ENCODE assay signal across 10 cellular contexts in the genomic region with DNA sequence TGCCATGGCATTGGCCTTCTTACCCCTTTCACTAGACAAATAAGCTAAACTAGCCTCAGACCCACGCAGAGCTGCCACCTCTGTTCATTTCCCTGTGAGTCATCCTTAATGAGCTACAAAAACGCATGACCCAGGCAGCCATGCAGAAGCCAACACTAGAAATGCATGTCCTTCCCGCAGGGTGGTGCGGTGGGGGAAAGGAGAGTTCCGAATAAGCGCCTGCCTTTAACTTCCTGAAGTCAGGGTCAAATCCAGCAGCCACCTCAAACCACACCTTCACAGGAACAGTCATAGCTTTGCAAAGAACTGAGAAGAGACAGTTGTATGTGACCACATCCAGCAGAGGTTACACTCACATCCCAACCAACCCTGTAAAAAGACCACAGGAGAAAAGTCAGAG. TPM values are rescaled to one million over a fixed set of nuclear protein-coding genes. Genes with fewer than 3 reads are reported as not detected.
A peak's percentile ranks its signal among the peaks of the same experiment; 100 is the strongest.
DNase-seq lines count a peak whose midpoint lies in the region; ATAC-seq, FAIRE-seq and TF ChIP-seq lines count a peak whose summit lies in the region.
"Had no signal": no experiment of that assay in that cellular context is flagged by ENCODE, and none has a peak within 500 bp of the region (broad histone marks: within the 10 kb centered on the region; RNA-seq: fewer than 3 reads in every experiment).

No MANE protein-coding gene starts in this region.

- in situ Hi-C loops in GM12878 (cut with MboI), result no loop called here

- CTCF ChIA-PET in GM12878 (lab: Yijun Ruan, JAX), result interaction anchor here (0.6 to 1.6 kb wide), 5 partner anchors 9 to 205 kb away, joined by 3 to 6 read pairs (median 3); no protein-coding TSS in a partner anchor

- no peak overlapping the region for H3K27ac ChIP-seq in GM12878 (ENCODE audit: control insufficient read depth, insufficient read depth)
- no peak overlapping the region for H3K27ac ChIP-seq in psoas muscle

- H2AFZ ChIP-seq in GM12878 (ENCODE audit: control insufficient read depth, low read depth, low read length), result no peak overlapping the region

- H3K36me3 Mint-ChIP-seq in activated CD4-positive, alpha-beta T cell treated with anti-CD3 and anti-CD28 coated beads, Interleukin-2, amount 10 ng/mL, durations not matched to agents 24 days and 14 days (ENCODE audit: low read depth), result peaks cover 8% of the 10 kb centered on the region

- no peak for FAIRE-seq in GM12878 (lab: Jason Lieb, UNC)
- no peak for FAIRE-seq in GM19239 (lab: Jason Lieb, UNC)

- POLR2A ChIA-PET in GM12878 (lab: Charles Lee), result interaction anchor here (0.6 to 1.3 kb wide), 2 partner anchors 32 to 37 kb away, joined by 3 read pairs; no protein-coding TSS in a partner anchor

- no peaks in the 10 kb centered on the region for H4K20me1 ChIP-seq in GM12878 (ENCODE audit: control insufficient read depth, insufficient read depth)

- H3K4me3 Mint-ChIP-seq in activated CD4-positive, alpha-beta T cell treated with anti-CD3 and anti-CD28 coated beads, Interleukin-2, amount 10 ng/mL, durations not matched to agents 24 days and 14 days, result peak overlapping the region; percentile 14

- H3K9me3 ChIP-seq in GM12878 (replicated peaks; ENCODE audit: control insufficient read depth, insufficient read depth, low read length) (no peaks in the 10 kb centered on the region), psoas muscle (no peaks in the 10 kb centered on the region)

- H3K27me3 Mint-ChIP-seq in activated CD4-positive, alpha-beta T cell treated with anti-CD3 and anti-CD28 coated beads, Interleukin-2, amount 10 ng/mL, durations not matched to agents 24 days and 14 days, result no peaks in the 10 kb centered on the region

- H3K9me3 Mint-ChIP-seq in activated CD4-positive, alpha-beta T cell treated with anti-CD3 and anti-CD28 coated beads, Interleukin-2, amount 10 ng/mL, durations not matched to agents 24 days and 14 days, result no peaks in the 10 kb centered on the region

- H3K9ac ChIP-seq in GM12878 (ENCODE audit: control insufficient read depth, insufficient read depth, low read length), result no peak overlapping the region

- intact Hi-C loops in activated CD4-positive, alpha-beta T cell treated with anti-CD3 and anti-CD28 coated beads, Interleukin-2, amount 10 ng/mL, durations not matched to agents 24 days and 14 days (cut with micrococcal nuclease), result loop anchor here (1.0 to 5.0 kb wide), 7 partner anchors 10 to 116 kb away; a partner anchor contains a TSS
- intact Hi-C loops in GM12878 (cut with micrococcal nuclease; ENCODE audit: unreplicated experiment) (loop anchor here (5.0 kb wide), 1 partner anchor 40 kb away; no protein-coding TSS in a partner anchor), psoas muscle (cut with DNase I) (loop anchor here in 1 of 2 donors (10.0 kb wide), 1 partner anchor 1893 kb away; no protein-coding TSS in a partner anchor)

- H3K36me3 ChIP-seq in GM12878 (ENCODE audit: control insufficient read depth in 2 of 2, insufficient read depth in 2 of 2, low read length in 1 of 2) (no peaks in the 10 kb centered on the region), psoas muscle (ENCODE audit: insufficient read depth in 1 of 2, low read depth in 1 of 2) (no peaks in the 10 kb centered on the region)

- no peak for TF ChIP-seq EP300 in GM12878 (IDR thresholded peaks at IDR 0.05; ENCODE audit: borderline replicate concordance in 1 of 2, control insufficient read depth in 1 of 2, low read depth in 2 of 2, low read length in 2 of 2)

- no peak overlapping the region; the same call in 1 of the 2 replicates for H3K4me2 ChIP-seq in GM12878 (ENCODE audit: control insufficient read depth, insufficient read depth)

- SMC1A ChIA-PET in GM12878 (lab: Charles Lee; ENCODE audit: uncharacterized antibody, unreplicated experiment), result interaction anchor here (1.0 to 2.1 kb wide), 5 partner anchors 26 to 57 kb away, joined by 4 to 7 read pairs (median 5); no protein-coding TSS in a partner anchor

- H3K4me1 Mint-ChIP-seq in activated CD4-positive, alpha-beta T cell treated with anti-CD3 and anti-CD28 coated beads, Interleukin-2, amount 10 ng/mL, durations not matched to agents 24 days and 14 days, result peaks cover 72% of the 10 kb centered on the region

- ATAC-seq in GM12878 (no peak), psoas muscle (no peak), GM21528 (IDR thresholded peaks at IDR 0.05; ENCODE audit: low FRiP score, unreplicated experiment) (no peak)

- TF ChIP-seq CTCF in GM12878 (IDR thresholded peaks at IDR 0.05 in 2 of 3, conservative IDR thresholded peaks at IDR 0.05 in 1 of 3; ENCODE audit: control insufficient read depth in 2 of 3, extremely low read depth in 1 of 3, insufficient read depth in 1 of 3, low read depth in 3 of 3, low read length in 3 of 3), result no peak
- TF ChIP-seq CTCF in psoas muscle (IDR thresholded peaks at IDR 0.05), result no peak

- H3K4me1 ChIP-seq in GM12878 (ENCODE audit: control insufficient read depth, insufficient read depth, low read length), result peaks cover 35% of the 10 kb centered on the region
- no peaks in the 10 kb centered on the region for H3K4me1 ChIP-seq in psoas muscle

- H3K27me3 ChIP-seq in GM12878 (replicated peaks in 1 of 2; ENCODE audit: control insufficient read depth in 2 of 2, insufficient read depth in 2 of 2, low read length in 1 of 2) (no peaks in the 10 kb centered on the region), psoas muscle (ENCODE audit: insufficient read depth in 3 of 3, low read length in 2 of 3) (peaks cover 0 to 4% (median 0%) of the 10 kb centered on the region in 3 donors)

- peak overlapping the region; percentile 67 for H3K27ac Mint-ChIP-seq in activated CD4-positive, alpha-beta T cell treated with anti-CD3 and anti-CD28 coated beads, Interleukin-2, amount 10 ng/mL, durations not matched to agents 24 days and 14 days

- no peak for TF ChIP-seq POLR2A in GM12878 (IDR thresholded peaks at IDR 0.05; ENCODE audit: low read depth, low read length)

- no peak overlapping the region for H3K4me3 ChIP-seq in GM12878
- no peak overlapping the region for H3K4me3 ChIP-seq in psoas muscle

- no TSS peak for BruUV-seq in GM12878 (replicated peaks; lab: Mats Ljungman, UMichigan)

- no peak for TF ChIP-seq RAD21 in GM12878 (IDR thresholded peaks at IDR 0.05; ENCODE audit: insufficient read depth, low read depth, low read length)

- RAD21 ChIA-PET in GM12878 (lab: Charles Lee; ENCODE audit: unreplicated experiment), result interaction anchor here (1.0 to 1.4 kb wide), 3 partner anchors 14 to 41 kb away, joined by 3 to 5 read pairs (median 3); no protein-coding TSS in a partner anchor

- peak; percentile 31 for DNase-seq in H4 (ENCODE audit: low spot score)
- DNase-seq in activated CD4-positive, alpha-beta T cell treated with anti-CD3 and anti-CD28 coated beads, Interleukin-2, amount 10 ng/mL, durations not matched to agents 24 days and 14 days, result peak; percentile 90
- no peak for DNase-seq in GM12878 (ENCODE audit: low read depth, low spot score)
- DNase-seq in stimulated activated CD8-positive, alpha-beta memory T cell treated with anti-CD3 and anti-CD28 coated beads, Interleukin-12 subunit alpha, Interleukin-12 subunit beta, amount 100 ng/mL, for 4 hours (ENCODE audit: low read depth), result peak; percentile 17
- DNase-seq in D341Med (ENCODE audit: low spot score), result no peak
- DNase-seq in psoas muscle, result no peak
- DNase-seq in GM19239 (ENCODE audit: insufficient read length, low spot score), result no peak
- DNase-seq: hippocampal formation, NCI-H146 had no signal

- no peaks in the 10 kb centered on the region for H3K79me2 ChIP-seq in GM12878 (ENCODE audit: control insufficient read depth, insufficient read depth, low read length)

- 26% methylated on average over 6 of the region's 6 CpGs for WGBS in GM12878 (ENCODE audit: insufficient coverage, insufficient replicate concordance, low lambda C conversion rate, missing lambda C conversion rate)
- 48 to 70% (median 56%) methylated on average over 6 of the region's 6 CpGs for WGBS in psoas muscle, 3 donors

TF ChIP-seq in GM12878, 131 proteins besides CTCF, POLR2A, EP300 and RAD21 (continues in another document):
- TF ChIP-seq WRNIP1 (IDR thresholded peaks at IDR 0.05; ENCODE audit: borderline replicate concordance, low read depth, low read length) (no peak), SIN3A (IDR thresholded peaks at IDR 0.05; ENCODE audit: low read depth, low read length) (no peak), IKZF2 (IDR thresholded peaks at IDR 0.05) (0 out of 4 replicates have a peak, but pooled peaks of 1 of the 2 experiments have one; percentile 9), POLR2AphosphoS2 (IDR thresholded peaks at IDR 0.05; ENCODE audit: low read depth, low read length) (no peak)
- TF ChIP-seq, protein P1, sequence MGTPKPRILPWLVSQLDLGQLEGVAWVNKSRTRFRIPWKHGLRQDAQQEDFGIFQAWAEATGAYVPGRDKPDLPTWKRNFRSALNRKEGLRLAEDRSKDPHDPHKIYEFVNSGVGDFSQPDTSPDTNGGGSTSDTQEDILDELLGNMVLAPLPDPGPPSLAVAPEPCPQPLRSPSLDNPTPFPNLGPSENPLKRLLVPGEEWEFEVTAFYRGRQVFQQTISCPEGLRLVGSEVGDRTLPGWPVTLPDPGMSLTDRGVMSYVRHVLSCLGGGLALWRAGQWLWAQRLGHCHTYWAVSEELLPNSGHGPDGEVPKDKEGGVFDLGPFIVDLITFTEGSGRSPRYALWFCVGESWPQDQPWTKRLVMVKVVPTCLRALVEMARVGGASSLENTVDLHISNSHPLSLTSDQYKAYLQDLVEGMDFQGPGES (IDR thresholded peaks at IDR 0.05), result no peak

RNA-seq across cellular contexts. Expression of a gene that starts 40.4 kb away (rescaled TPM):
- total RNA-seq in H4 (2014; rRNA removed; shearing (Covaris generic)), result not detected in 2 replicates
- 831 and 846 TPM in 2 replicates for total RNA-seq in activated CD4-positive, alpha-beta T cell treated with anti-CD3 and anti-CD28 coated beads, Interleukin-2, amount 10 ng/mL, durations not matched to agents 24 days and 14 days
- total RNA-seq in GM12878 (2013; cell fraction: nucleolus; rRNA removed), result 825 and 857 TPM in 2 replicates
- total RNA-seq in GM12878 (2014; rRNA removed) (287 and 295 TPM in 2 replicates), GM12878 (2014; rRNA removed; fragmentation: Illumina TruSeq; extraction: Trizol) (217 and 228 TPM in 2 replicates), GM12878 (2021) (495 and 498 TPM in 2 replicates), psoas muscle (under 1 TPM; 0.08 to 0.59 (median 0.43) TPM)
- 299 TPM for polyA plus RNA-seq in GM12878 (2011; ENCODE audit: low read depth)
- polyA plus RNA-seq in GM12878 (2011; rRNA removed) (252 and 320 TPM in 2 replicates), GM12878 (2014; fragmentation: Illumina TruSeq; extraction: Trizol) (223 and 228 TPM in 2 replicates), GM12878 (2014; fragmentation: Nextera tagmentation; extraction: Ambion mirVana) (10 to 100 TPM; 50.0 to 98.9 TPM), GM12878 (2014; rRNA removed) (187 and 205 TPM in 2 replicates), GM12878 (2016; fragmentation: Nextera tagmentation; extraction: Ambion mirVana) (100 to 1,000 TPM; 295 to 297 TPM), psoas muscle (under 1 TPM; 0.03 to 0.53 (median 0.08) TPM)
- polyA plus RNA-seq in GM12878 (2011; cell fraction: cytosol; rRNA removed), result 352 and 442 TPM in 2 replicates
- polyA plus RNA-seq in GM12878 (2011; cell fraction: nucleus; rRNA removed), result 848 and 1,001 TPM in 2 replicates
- 262 and 367 TPM in 2 replicates for polyA plus RNA-seq in GM12878 (2012)
- polyA minus RNA-seq in GM12878 (2011; rRNA and poly(A)+ RNA removed), result 364 and 403 TPM in 2 replicates
- 196 and 207 TPM in 2 replicates for polyA minus RNA-seq in GM12878 (2011; cell fraction: cytosol; rRNA and poly(A)+ RNA removed)
- 241 and 321 TPM in 2 replicates for polyA minus RNA-seq in GM12878 (2011; cell fraction: nucleus; rRNA and poly(A)+ RNA removed)

Comparison
In these comparisons a context has a peak if more than half of its experiments do, and no peak if none do; other contexts are left out.
1. DNase-seq: peak in H4 (single experiment), activated CD4-positive, alpha-beta T cell treated with anti-CD3 and anti-CD28 coated beads, Interleukin-2, amount 10 ng/mL, durations not matched to agents 24 days and 14 days (single experiment) and stimulated activated CD8-positive, alpha-beta memory T cell treated with anti-CD3 and anti-CD28 coated beads, Interleukin-12 subunit alpha, Interleukin-12 subunit beta, amount 100 ng/mL, for 4 hours (single experiment); none in GM12878 (single experiment), D341Med (single experiment), psoas muscle (0 of 2) and GM19239 (single experiment).
2. RNA of a gene that starts 40.4 kb away (total RNA-seq): 831 to 846 TPM in activated CD4-positive, alpha-beta T cell treated with anti-CD3 and anti-CD28 coated beads, Interleukin-2, amount 10 ng/mL, durations not matched to agents 24 days and 14 days and 217 to 857 TPM in GM12878; 0.08 to 0.59 TPM in psoas muscle and not detected in H4; every median in the first group is over 100 times any median in the second.